8 cellular contexts compared by ENCODE assay signal in the genomic region with DNA sequence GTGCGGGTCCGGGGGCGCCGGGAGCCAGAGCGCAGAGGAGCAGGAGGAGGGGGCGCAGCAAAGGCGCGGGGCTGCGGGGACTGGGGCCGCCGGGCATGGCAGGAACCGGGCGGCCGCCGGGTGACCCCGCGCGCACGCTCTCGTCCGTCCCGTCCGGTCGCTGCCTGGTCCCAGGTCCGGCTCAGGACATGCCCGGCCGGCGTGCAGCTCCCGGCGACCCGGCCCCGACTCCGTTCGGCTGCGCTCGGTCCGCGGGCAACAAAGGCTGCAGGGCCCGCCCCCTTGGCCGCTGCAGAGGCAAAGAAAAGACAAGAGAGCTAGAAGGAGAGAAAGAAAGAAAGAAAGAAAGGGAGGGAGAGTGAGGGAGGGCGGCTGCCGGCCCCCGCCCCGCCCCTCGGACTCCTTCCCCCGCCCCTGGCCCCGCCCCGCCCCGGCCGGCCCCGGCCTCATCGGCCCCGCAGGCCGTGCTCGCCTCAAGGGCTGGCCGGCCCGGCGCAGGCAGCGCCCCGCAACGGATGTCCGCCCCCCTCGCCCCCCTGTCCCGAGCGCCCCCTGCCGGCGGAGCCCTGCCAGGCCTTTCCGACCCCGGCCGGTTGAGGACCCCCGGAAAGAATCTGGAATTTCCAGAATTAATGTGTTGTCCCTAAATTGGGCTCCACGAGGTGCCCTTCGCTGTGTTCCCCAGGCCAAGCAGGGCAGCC. TPM values are rescaled to one million over a fixed set of nuclear protein-coding genes. Genes with fewer than 3 reads are reported as not detected.
DNase-seq lines count a peak whose midpoint lies in the region; ATAC-seq and TF ChIP-seq lines count a peak whose summit lies in the region.

A gene with protein sequence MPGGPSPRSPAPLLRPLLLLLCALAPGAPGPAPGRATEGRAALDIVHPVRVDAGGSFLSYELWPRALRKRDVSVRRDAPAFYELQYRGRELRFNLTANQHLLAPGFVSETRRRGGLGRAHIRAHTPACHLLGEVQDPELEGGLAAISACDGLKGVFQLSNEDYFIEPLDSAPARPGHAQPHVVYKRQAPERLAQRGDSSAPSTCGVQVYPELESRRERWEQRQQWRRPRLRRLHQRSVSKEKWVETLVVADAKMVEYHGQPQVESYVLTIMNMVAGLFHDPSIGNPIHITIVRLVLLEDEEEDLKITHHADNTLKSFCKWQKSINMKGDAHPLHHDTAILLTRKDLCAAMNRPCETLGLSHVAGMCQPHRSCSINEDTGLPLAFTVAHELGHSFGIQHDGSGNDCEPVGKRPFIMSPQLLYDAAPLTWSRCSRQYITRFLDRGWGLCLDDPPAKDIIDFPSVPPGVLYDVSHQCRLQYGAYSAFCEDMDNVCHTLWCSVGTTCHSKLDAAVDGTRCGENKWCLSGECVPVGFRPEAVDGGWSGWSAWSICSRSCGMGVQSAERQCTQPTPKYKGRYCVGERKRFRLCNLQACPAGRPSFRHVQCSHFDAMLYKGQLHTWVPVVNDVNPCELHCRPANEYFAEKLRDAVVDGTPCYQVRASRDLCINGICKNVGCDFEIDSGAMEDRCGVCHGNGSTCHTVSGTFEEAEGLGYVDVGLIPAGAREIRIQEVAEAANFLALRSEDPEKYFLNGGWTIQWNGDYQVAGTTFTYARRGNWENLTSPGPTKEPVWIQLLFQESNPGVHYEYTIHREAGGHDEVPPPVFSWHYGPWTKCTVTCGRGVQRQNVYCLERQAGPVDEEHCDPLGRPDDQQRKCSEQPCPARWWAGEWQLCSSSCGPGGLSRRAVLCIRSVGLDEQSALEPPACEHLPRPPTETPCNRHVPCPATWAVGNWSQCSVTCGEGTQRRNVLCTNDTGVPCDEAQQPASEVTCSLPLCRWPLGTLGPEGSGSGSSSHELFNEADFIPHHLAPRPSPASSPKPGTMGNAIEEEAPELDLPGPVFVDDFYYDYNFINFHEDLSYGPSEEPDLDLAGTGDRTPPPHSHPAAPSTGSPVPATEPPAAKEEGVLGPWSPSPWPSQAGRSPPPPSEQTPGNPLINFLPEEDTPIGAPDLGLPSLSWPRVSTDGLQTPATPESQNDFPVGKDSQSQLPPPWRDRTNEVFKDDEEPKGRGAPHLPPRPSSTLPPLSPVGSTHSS (N-terminal part only) (minus strand): TSS at position 341 of the 701 bp plus-strand sequence. CDS start 244 bp downstream, at position 97.

- no peak within 1 kb of the TSS for H2AFZ ChIP-seq in OCI-LY7 (ENCODE audit: low read length)

- peaks cover 9% of the 10 kb centered on the region for H3K4me1 Mint-ChIP-seq in HFFc6 (ENCODE audit: low read depth)
- H3K4me1 Mint-ChIP-seq in natural killer cell: peaks cover 8 to 21% of the 10 kb centered on the region in 2 donors

- DNase-seq in GM10266 (ENCODE audit: extremely low spot score): peak; percentile 96
- peak; percentile 25 for DNase-seq in HFFc6
- DNase-seq in OCI-LY7 (ENCODE audit: low spot score): peak; percentile 61
- DNase-seq in activated T-helper 9 cell treated with anti-CD3 and anti-CD28 coated beads, Interleukin-2, amount 50 U/mL, for 16 hours (ENCODE audit: low read depth): peak; percentile 17
- DNase-seq in fibroblast of the aortic adventitia (ENCODE audit: low read depth): peak; percentile 62
- peak; percentile 53 for DNase-seq in natural killer cell
- DNase-seq in NK-92 treated with Interleukin-12 subunit alpha and Interleukin-12 subunit beta, amount 100 ng/mL, for 24 hours (lab: John Stamatoyannopoulos, UW): no peak

- H3K4me2 ChIP-seq in OCI-LY7 (ENCODE audit: low read length): peak within 1 kb of the TSS; percentile 63

- H3K9me2 ChIP-seq in OCI-LY7 (ENCODE audit: insufficient read depth, low read length): no peaks in the 10 kb centered on the region

- H3K4me3 Mint-ChIP-seq in HFFc6 (peak within 1 kb of the TSS; percentile 80), natural killer cell (peak within 1 kb of the TSS; percentile 88)

- TF ChIP-seq CTCF in GM10266 (IDR thresholded peaks at IDR 0.05; ENCODE audit: control insufficient read depth, insufficient read depth, low read depth, missing control alignments) (peak; percentile 57), HFFc6 (IDR thresholded peaks at IDR 0.05) (peak; percentile 81), OCI-LY7 (conservative IDR thresholded peaks at IDR 0.05; ENCODE audit: low read length) (peak; percentile 81), fibroblast of the aortic adventitia (IDR thresholded peaks at IDR 0.05; ENCODE audit: insufficient read depth, low read length) (peak; percentile 74), natural killer cell (IDR thresholded peaks at IDR 0.05) (peak; percentile 65)

- peaks cover 9% of the 10 kb centered on the region for H3K4me1 ChIP-seq in OCI-LY7 (ENCODE audit: insufficient read depth, low read length, poor library complexity, severe bottlenecking)
- peaks cover 0 to 28% (median 18%) of the 10 kb centered on the region in 5 donors for H3K4me1 ChIP-seq in subcutaneous abdominal adipose tissue (ENCODE audit: control insufficient read depth in 5 of 5, insufficient read depth in 5 of 5, low read length in 5 of 5)

- peak within 1 kb of the TSS; percentile 48 to 89 (median 74) for H3K9ac ChIP-seq in subcutaneous abdominal adipose tissue (ENCODE audit: low read length in 5 of 5)

- H3K27me3 Mint-ChIP-seq in HFFc6 (ENCODE audit: insufficient read depth): peaks cover 18% of the 10 kb centered on the region
- H3K27me3 Mint-ChIP-seq in natural killer cell (ENCODE audit: low read depth in 2 of 2): peaks cover 32 to 37% of the 10 kb centered on the region in 2 donors

- POLR2A ChIA-PET in OCI-LY7 (lab: Charles Lee): no interaction called here

- CTCF ChIA-PET in OCI-LY7 (lab: Charles Lee; ENCODE audit: unreplicated experiment): no interaction called here

- intact Hi-C loops in OCI-LY7 (cut with micrococcal nuclease; ENCODE audit: unreplicated experiment): loop anchor here (1.0 kb wide), 1 partner anchor 50 kb away; no protein-coding TSS in a partner anchor
- intact Hi-C loops in natural killer cell (cut with micrococcal nuclease): no loop called here

- H3K36me3 ChIP-seq in OCI-LY7 (ENCODE audit: insufficient read depth, low read length) (no peaks in the 10 kb centered on the region), subcutaneous abdominal adipose tissue (ENCODE audit: control insufficient read depth in 5 of 5, insufficient read depth in 5 of 5, low read length in 5 of 5) (no peaks in the 10 kb centered on the region)

- no peaks in the 10 kb centered on the region for H4K20me1 ChIP-seq in OCI-LY7 (ENCODE audit: insufficient read depth, low read length)

- H3K27ac Mint-ChIP-seq in HFFc6 (no peak within 1 kb of the TSS), natural killer cell (peak within 1 kb of the TSS in 1 of 2 donors; percentile 19)

- H3K4me3 ChIP-seq in OCI-LY7 (ENCODE audit: low read depth, low read length, poor library complexity, severe bottlenecking) (peak within 1 kb of the TSS; percentile 56), fibroblast of the aortic adventitia (ENCODE audit: low read depth, low read length) (peak within 1 kb of the TSS; percentile 70), subcutaneous abdominal adipose tissue (ENCODE audit: low read depth in 1 of 5, low read length in 5 of 5) (peak within 1 kb of the TSS; percentile 57 to 75 (median 73))

- peaks cover 6% of the 10 kb centered on the region; the same call in 1 of the 2 replicates for H3K9me3 Mint-ChIP-seq in HFFc6
- H3K9me3 Mint-ChIP-seq in natural killer cell: no peaks in the 10 kb centered on the region

- no peak within 1 kb of the TSS for H3K27ac ChIP-seq in OCI-LY7 (ENCODE audit: low read depth, low read length, poor library complexity, severe bottlenecking)
- peak within 1 kb of the TSS; percentile 57 for H3K27ac ChIP-seq in subcutaneous abdominal adipose tissue (ENCODE audit: low read depth, low read length)

- H3K36me3 Mint-ChIP-seq in HFFc6 (ENCODE audit: low read depth) (no peaks in the 10 kb centered on the region), natural killer cell (no peaks in the 10 kb centered on the region)

- ATAC-seq in natural killer cell: peak; percentile 86 to 93 (median 89)

- H3K27me3 ChIP-seq in subcutaneous abdominal adipose tissue (ENCODE audit: control insufficient read depth in 5 of 5, insufficient read depth in 4 of 5, low read length in 5 of 5): no peaks in the 10 kb centered on the region

- no peaks in the 10 kb centered on the region; the same call in 1 of the 2 replicates for H3K9me3 ChIP-seq in OCI-LY7 (ENCODE audit: low read length)
- H3K9me3 ChIP-seq in subcutaneous abdominal adipose tissue (ENCODE audit: control insufficient read depth in 5 of 5, low read length in 5 of 5): peaks cover 0 to 7% (median 0%) of the 10 kb centered on the region in 5 donors

- no TSS peak for BruUV-seq in OCI-LY7 (replicated peaks; lab: Mats Ljungman, UMichigan)

- no peaks in the 10 kb centered on the region for H3K79me2 ChIP-seq in OCI-LY7 (ENCODE audit: insufficient read depth, low read depth, low read length)

RNA-seq across cellular contexts. Expression of the gene that starts here (rescaled TPM):
- under 1 TPM; 0.39 to 0.66 (median 0.59) TPM for total RNA-seq in HFFc6 (2021; fragmentation: NEBNext Ultra II Directional; extraction: Animal tissue kit (Norgen Biotek cat#: 25700))
- total RNA-seq in OCI-LY7 (2014; rRNA removed; shearing (Covaris generic)): 0.13 and 0.19 TPM in 2 replicates
- 0.08 and 0.11 TPM in 2 replicates for total RNA-seq in OCI-LY7 (2022)
- total RNA-seq in fibroblast of the aortic adventitia (ENCODE audit: low replicate concordance): 7.5 and 11.2 TPM in 2 replicates
- total RNA-seq in natural killer cell: under 1 TPM in 2 of 3 donors, not detected in 1; 0.10 to 0.16 TPM

Comparison
In these comparisons a context has a peak if more than half of its experiments do, and no peak if none do; other contexts are left out.
1. Peak in DNase-seq in HFFc6; RNA of the gene not detected or under 1 TPM.
2. Peak in DNase-seq, H3K4me3 ChIP-seq and H3K4me2 ChIP-seq in OCI-LY7; RNA of the gene not detected or under 1 TPM.
3. Peak in DNase-seq and ATAC-seq in natural killer cell; RNA of the gene not detected or under 1 TPM.